ENCODE assay signal across 1 cellular context in the genomic region with DNA sequence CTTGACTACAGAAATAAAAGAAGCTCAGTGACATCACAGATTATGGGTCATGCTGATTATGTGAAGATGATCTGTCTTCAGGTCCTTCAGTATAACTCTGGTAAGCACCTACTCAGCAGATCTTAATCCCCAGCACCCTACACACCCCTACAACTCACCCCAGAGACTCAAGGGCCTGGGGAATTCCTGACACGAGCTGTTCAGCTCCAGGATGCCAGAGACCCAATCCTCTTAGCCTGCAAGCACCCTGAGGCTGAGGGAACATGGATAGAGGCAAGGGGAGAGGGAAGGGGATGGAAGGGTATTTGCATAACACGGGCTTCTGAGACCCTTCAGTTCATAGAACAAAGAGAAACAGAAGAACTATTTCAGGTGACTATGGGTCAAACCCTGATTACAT.
TF ChIP-seq lines count a peak whose summit lies in the region.

No MANE protein-coding gene starts in this region.

TF ChIP-seq in K562, 482 proteins besides CTCF, POLR2A, EP300 and RAD21:
- TF ChIP-seq ZNF121 (CRISPR knock-in tag; conservative IDR thresholded peaks at IDR 0.05) (no peak), MAFG (tag; conservative IDR thresholded peaks at IDR 0.05) (0 out of 2 replicates have a peak, but pooled peaks have one; percentile 20), ZNF316 (IDR thresholded peaks at IDR 0.05) (peak; percentile 34)
